Comparison of ENCODE assay signal across 9 cellular contexts in the genomic region with DNA sequence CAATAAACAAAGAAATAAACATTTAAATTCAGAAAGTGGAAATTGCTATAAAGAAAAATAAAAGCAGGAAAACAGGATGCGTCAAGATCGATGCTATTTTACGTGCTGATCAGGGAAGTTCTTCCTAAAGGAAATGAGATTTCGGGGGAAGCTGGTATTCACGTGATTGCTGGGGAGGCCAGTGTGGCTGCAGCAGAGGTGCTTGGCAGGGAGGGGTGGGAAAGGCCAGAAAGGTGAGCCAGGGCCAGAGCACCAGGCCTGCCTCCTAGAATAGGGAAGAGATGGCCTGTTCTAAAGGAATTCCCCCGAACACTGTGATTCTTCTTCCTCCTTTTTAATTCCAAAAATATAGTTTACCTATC. TPM values are rescaled to one million over a fixed set of nuclear protein-coding genes. Genes with fewer than 3 reads are reported as not detected.
A peak's percentile ranks its signal among the peaks of the same experiment; 100 is the strongest.
DNase-seq lines count a peak whose midpoint lies in the region; ATAC-seq and TF ChIP-seq lines count a peak whose summit lies in the region.
"Had no signal": no experiment of that assay in that cellular context is flagged by ENCODE, and none has a peak within 500 bp of the region (broad histone marks: within the 10 kb centered on the region; RNA-seq: fewer than 3 reads in every experiment).

No MANE protein-coding gene starts in this region.

- H2BK5ac ChIP-seq in H9 (ENCODE audit: insufficient read length, low read length) = no peak overlapping the region

- peak overlapping the region; percentile 17 for H3K4me3 ChIP-seq in A673 (ENCODE audit: low read depth, low read length, poor library complexity, severe bottlenecking)
- H3K4me3 ChIP-seq in naive thymus-derived CD4-positive, alpha-beta T cell (ENCODE audit: low read length) = peak overlapping the region; percentile 38
- H3K4me3 ChIP-seq in WERI-Rb-1 (ENCODE audit: low read depth, low read length) = no peak overlapping the region

- H3K27ac Mint-ChIP-seq in H9 = peak overlapping the region in 2 of 3 experiments; percentile 67 to 88; a peak in 3 of 7 replicates
- peak overlapping the region; percentile 93 for H3K27ac Mint-ChIP-seq in activated naive CD8-positive, alpha-beta T cell treated with anti-CD3 and anti-CD28 coated beads, Interleukin-2, amount 50 U/mL, for 24 hours
- peak overlapping the region in 8 of 9 donors; percentile 8 to 95 (median 89) for H3K27ac Mint-ChIP-seq in naive thymus-derived CD4-positive, alpha-beta T cell

- no peaks in the 10 kb centered on the region for H3K79me1 ChIP-seq in H9 (ENCODE audit: insufficient read depth, low read depth, low read length, poor library complexity, severe bottlenecking)

- DNase-seq in A673 (ENCODE audit: low spot score) (no peak), H9 (no peak), WERI-Rb-1 (no peak), NCI-H446 (lab: John Stamatoyannopoulos, UW) (no peak), COLO829 (ENCODE audit: low spot score) (no peak)
- DNase-seq in activated naive CD8-positive, alpha-beta T cell treated with anti-CD3 and anti-CD28 coated beads, Interleukin-2, amount 50 U/mL, for 24 hours = no peak
- DNase-seq in naive thymus-derived CD4-positive, alpha-beta T cell = no peak

- H3K9me3 ChIP-seq in A673 (ENCODE audit: low read depth, low read length, poor library complexity, severe bottlenecking) (no peaks in the 10 kb centered on the region), H9 (ENCODE audit: control insufficient read depth, low read depth, low read length) (no peaks in the 10 kb centered on the region), WERI-Rb-1 (ENCODE audit: severe bottlenecking) (no peaks in the 10 kb centered on the region)
- H3K9me3 ChIP-seq in naive thymus-derived CD4-positive, alpha-beta T cell (ENCODE audit: control insufficient read depth in 2 of 3, low read length in 3 of 3) = no peaks in the 10 kb centered on the region
- H3K9me3 ChIP-seq: HAP-1 had no signal

- no peak for TF ChIP-seq CTCF in A673 (conservative IDR thresholded peaks at IDR 0.05; ENCODE audit: low read depth, low read length)
- TF ChIP-seq CTCF in H9 (conservative IDR thresholded peaks at IDR 0.05) = no peak
- no peak for TF ChIP-seq CTCF in WERI-Rb-1 (IDR thresholded peaks at IDR 0.05; ENCODE audit: low read depth, low read length)

- no peak overlapping the region for H2AFZ ChIP-seq in H9 (ENCODE audit: low read length)

- no CpG with 5 or more reads among the region's 6 CpGs for WGBS in H9 (ENCODE audit: extremely low coverage, insufficient read length, low lambda C conversion rate)

- no peak overlapping the region for H2AK5ac ChIP-seq in H9 (ENCODE audit: insufficient read length, low read length)

- H3K36me3 Mint-ChIP-seq in H9 (ENCODE audit: insufficient read depth in 1 of 3, low read depth in 3 of 3) = peaks cover 7 to 9% (median 9%) of the 10 kb centered on the region in 3 experiments; a peak in 6 of 7 replicates
- H3K36me3 Mint-ChIP-seq in activated naive CD8-positive, alpha-beta T cell treated with anti-CD3 and anti-CD28 coated beads, Interleukin-2, amount 50 U/mL, for 24 hours (ENCODE audit: low read depth) = peaks cover 8% of the 10 kb centered on the region
- peaks cover 0 to 10% (median 0%) of the 10 kb centered on the region in 5 donors for H3K36me3 Mint-ChIP-seq in naive thymus-derived CD4-positive, alpha-beta T cell

- H2BK120ac ChIP-seq in H9 (ENCODE audit: low read depth, low read length, poor library complexity, severe bottlenecking) = no peak overlapping the region

- no peak overlapping the region for H4K8ac ChIP-seq in H9 (replicated peaks; ENCODE audit: insufficient read length, low read depth, low read length)

- ATAC-seq in activated naive CD8-positive, alpha-beta T cell treated with anti-CD3 and anti-CD28 coated beads, Interleukin-2, amount 50 U/mL, for 24 hours = no peak
- no peak for ATAC-seq in naive thymus-derived CD4-positive, alpha-beta T cell
- no peak for ATAC-seq in HG03457 (IDR thresholded peaks at IDR 0.05; ENCODE audit: unreplicated experiment)

- H4K5ac ChIP-seq in H9 (ENCODE audit: insufficient read length, low read depth, low read length) = no peak overlapping the region

- peak overlapping the region in 1 of 2 experiments; percentile 97; a peak in 1 of 5 replicates for H3K4me3 Mint-ChIP-seq in H9
- peak overlapping the region; percentile 98 for H3K4me3 Mint-ChIP-seq in activated naive CD8-positive, alpha-beta T cell treated with anti-CD3 and anti-CD28 coated beads, Interleukin-2, amount 50 U/mL, for 24 hours
- H3K4me3 Mint-ChIP-seq in naive thymus-derived CD4-positive, alpha-beta T cell = peak overlapping the region; percentile 89 to 96 (median 94)

- no peaks in the 10 kb centered on the region; a peak in 2 of 5 replicates for H3K9me3 Mint-ChIP-seq in H9
- no peaks in the 10 kb centered on the region for H3K9me3 Mint-ChIP-seq in activated naive CD8-positive, alpha-beta T cell treated with anti-CD3 and anti-CD28 coated beads, Interleukin-2, amount 50 U/mL, for 24 hours
- peaks cover 0 to 3% (median 0%) of the 10 kb centered on the region in 11 donors for H3K9me3 Mint-ChIP-seq in naive thymus-derived CD4-positive, alpha-beta T cell

- intact Hi-C loops in A673 (cut with micrococcal nuclease; ENCODE audit: unreplicated experiment) = loop anchor here (5.0 kb wide), 1 partner anchor 346 kb away; no protein-coding TSS in a partner anchor
- intact Hi-C loops in naive thymus-derived CD4-positive, alpha-beta T cell (cut with micrococcal nuclease) = loop anchor here (1.0 to 10.0 kb wide), 13 partner anchors 11 to 1338 kb away; partner anchors contain the start of genes FMC1 (in 1 of the 2) and TRIM24 (in 1 of the 2)

- no peak overlapping the region for H3K23ac ChIP-seq in H9 (ENCODE audit: insufficient read length, low read depth, low read length)

- H3K27me3 Mint-ChIP-seq in H9 (ENCODE audit: low read depth) = no peaks in the 10 kb centered on the region
- H3K27me3 Mint-ChIP-seq in activated naive CD8-positive, alpha-beta T cell treated with anti-CD3 and anti-CD28 coated beads, Interleukin-2, amount 50 U/mL, for 24 hours = no peaks in the 10 kb centered on the region
- H3K27me3 Mint-ChIP-seq in naive thymus-derived CD4-positive, alpha-beta T cell = no peaks in the 10 kb centered on the region

- H4K91ac ChIP-seq in H9 (ENCODE audit: insufficient read length, low read depth, low read length) = no peak overlapping the region

- H3K56ac ChIP-seq in H9 (ENCODE audit: insufficient read length, low read depth, low read length) = no peak overlapping the region

- H3K36me3 ChIP-seq in A673 (ENCODE audit: insufficient read depth, low read length, poor library complexity, severe bottlenecking) (no peaks in the 10 kb centered on the region), WERI-Rb-1 (no peaks in the 10 kb centered on the region)
- H3K36me3 ChIP-seq in naive thymus-derived CD4-positive, alpha-beta T cell (ENCODE audit: control insufficient read depth in 2 of 3, insufficient read depth in 3 of 3, low read length in 3 of 3) = peaks cover 0 to 5% (median 0%) of the 10 kb centered on the region in 3 experiments
- H3K36me3 ChIP-seq: HAP-1 had no signal

- H3K23me2 ChIP-seq in H9 (ENCODE audit: insufficient read length, low read depth, low read length, poor library complexity, severe bottlenecking) = peaks cover 15% of the 10 kb centered on the region

- H3K14ac ChIP-seq in H9 (ENCODE audit: insufficient read depth, low read length) = no peak overlapping the region

- peaks cover 26 to 28% of the 10 kb centered on the region in 2 experiments for H3K4me1 Mint-ChIP-seq in H9
- peaks cover 41% of the 10 kb centered on the region for H3K4me1 Mint-ChIP-seq in activated naive CD8-positive, alpha-beta T cell treated with anti-CD3 and anti-CD28 coated beads, Interleukin-2, amount 50 U/mL, for 24 hours
- peaks cover 9 to 54% (median 44%) of the 10 kb centered on the region in 7 donors for H3K4me1 Mint-ChIP-seq in naive thymus-derived CD4-positive, alpha-beta T cell

- H4K20me1 ChIP-seq in H9 (ENCODE audit: control insufficient read depth, insufficient read depth, insufficient read length) = no peaks in the 10 kb centered on the region

- H3K18ac ChIP-seq in H9 (ENCODE audit: insufficient read length, low read depth, low read length) = no peak overlapping the region

- no TSS peak for BruUV-seq in A673 (replicated peaks; lab: Mats Ljungman, UMichigan)

- H2BK12ac ChIP-seq in H9 (ENCODE audit: insufficient read length, low read depth, low read length) = no peak overlapping the region

- no peaks in the 10 kb centered on the region for H3K27me3 ChIP-seq in A673 (replicated peaks; ENCODE audit: insufficient read depth, low read depth, low read length, poor library complexity)
- no peaks in the 10 kb centered on the region for H3K27me3 ChIP-seq in H9 (ENCODE audit: insufficient read depth, low read length)
- H3K27me3 ChIP-seq in naive thymus-derived CD4-positive, alpha-beta T cell (ENCODE audit: control insufficient read depth in 2 of 2, insufficient read depth in 2 of 2, low read length in 2 of 2) = no peaks in the 10 kb centered on the region
- H3K27me3 ChIP-seq in WERI-Rb-1 (ENCODE audit: insufficient read depth, low read depth, severe bottlenecking) = no peaks in the 10 kb centered on the region

- no peak overlapping the region for H2BK20ac ChIP-seq in H9 (ENCODE audit: low read depth, low read length, poor library complexity, severe bottlenecking)

- H3K9ac ChIP-seq in H9 (ENCODE audit: extremely low read depth, insufficient read length, low read length) = no peak overlapping the region

- H3K4me2 ChIP-seq in H9 (ENCODE audit: insufficient read depth, insufficient read length, low read length) = no peak overlapping the region

- CTCF ChIA-PET in A673 (lab: Charles Lee) = no interaction called here
- CTCF ChIA-PET in naive thymus-derived CD4-positive, alpha-beta T cell (lab: Charles Lee) = interaction anchor here (0.6 to 4.0 kb wide), 7 partner anchors 9 to 99 kb away, joined by 3 to 33 read pairs (median 7); no protein-coding TSS in a partner anchor

- H3K27ac ChIP-seq in A673 (ENCODE audit: low read depth, low read length, poor library complexity, severe bottlenecking) (no peak overlapping the region), H9 (ENCODE audit: insufficient read length, low read depth, low read length) (no peak overlapping the region), WERI-Rb-1 (no peak overlapping the region)
- no peak overlapping the region for H3K27ac ChIP-seq in naive thymus-derived CD4-positive, alpha-beta T cell (ENCODE audit: low read depth, low read length)

- H3K4me1 ChIP-seq in A673 (ENCODE audit: insufficient read depth, low read length, poor library complexity, severe bottlenecking) = peaks cover 11% of the 10 kb centered on the region
- peaks cover 5% of the 10 kb centered on the region; the same call in 1 of the 2 replicates for H3K4me1 ChIP-seq in H9 (ENCODE audit: insufficient read depth, low read length)
- H3K4me1 ChIP-seq in naive thymus-derived CD4-positive, alpha-beta T cell (ENCODE audit: control insufficient read depth in 2 of 2, insufficient read depth in 2 of 2, low read length in 2 of 2) = peaks cover 6 to 14% of the 10 kb centered on the region in 2 donors

- no peak overlapping the region for H3K4ac ChIP-seq in H9 (ENCODE audit: low read depth, low read length)

- POLR2A ChIA-PET in A673 (lab: Charles Lee; ENCODE audit: low non-redundant PET) = no interaction called here
- POLR2A ChIA-PET in naive thymus-derived CD4-positive, alpha-beta T cell (lab: Charles Lee) = interaction anchor here (0.9 to 1.2 kb wide), 2 partner anchors 68 to 75 kb away, joined by 3 read pairs; no protein-coding TSS in a partner anchor

- peaks cover 17% of the 10 kb centered on the region; the same call in 1 of the 2 replicates for H3K79me2 ChIP-seq in H9 (ENCODE audit: insufficient read depth, low read length)

- H3T11ph ChIP-seq in H9 (ENCODE audit: low read length) = no peak overlapping the region

- no peak overlapping the region for H2BK15ac ChIP-seq in H9 (ENCODE audit: low read depth, low read length)

RNA-seq across cellular contexts. Expression of gene CREB3L2, which starts 0.9 kb away (rescaled TPM):
- total RNA-seq in A673 (2021) = 17.0 and 20.4 TPM in 2 replicates
- total RNA-seq in H9 (2021) = 58.1 and 60.7 TPM in 2 replicates
- 10 to 100 TPM; 15.4 to 46.2 (median 19.6) TPM for total RNA-seq in naive thymus-derived CD4-positive, alpha-beta T cell
- 1 to 10 TPM; 5.3 to 6.0 TPM for polyA plus RNA-seq in naive thymus-derived CD4-positive, alpha-beta T cell
